Comparison of ENCODE assay signal across 9 cellular contexts in the genomic region with DNA sequence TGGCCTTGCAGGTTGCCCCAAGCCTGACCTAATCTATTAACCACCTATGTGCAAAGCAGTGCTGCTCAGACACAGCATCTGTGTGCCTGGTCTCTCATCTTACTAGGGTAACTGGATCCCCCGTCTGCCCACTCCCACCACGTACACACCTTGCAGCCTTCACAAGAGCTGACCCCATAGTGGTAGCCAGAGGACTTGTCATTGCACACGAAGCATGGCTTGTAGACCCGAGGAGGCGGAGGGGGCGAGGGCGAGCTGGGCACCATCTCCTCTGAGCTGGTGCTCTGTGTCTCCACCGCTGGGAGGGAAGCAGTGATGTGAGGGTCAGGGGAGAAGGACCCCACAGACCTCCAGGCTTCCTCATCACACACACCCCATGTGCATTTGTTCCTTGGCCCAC. TPM values are rescaled to one million over a fixed set of nuclear protein-coding genes. Genes with fewer than 3 reads are reported as not detected.
DNase-seq lines count a peak whose midpoint lies in the region; ATAC-seq and TF ChIP-seq lines count a peak whose summit lies in the region.
"Had no signal": no experiment of that assay in that cellular context is flagged by ENCODE, and none has a peak within 500 bp of the region (broad histone marks: within the 10 kb centered on the region; RNA-seq: fewer than 3 reads in every experiment).

No MANE protein-coding gene starts in this region.

- peaks cover 23% of the 10 kb centered on the region; the same call in 1 of the 2 replicates for H3K36me3 Mint-ChIP-seq in HFFc6 (ENCODE audit: low read depth)
- peaks cover 17% of the 10 kb centered on the region for H3K36me3 Mint-ChIP-seq in activated naive CD8-positive, alpha-beta T cell treated with anti-CD3 and anti-CD28 coated beads, Interleukin-2, amount 50 U/mL, for 24 hours (ENCODE audit: low read depth)
- H3K36me3 Mint-ChIP-seq in neural crest cell (ENCODE audit: low read depth) = no peaks in the 10 kb centered on the region
- H3K36me3 Mint-ChIP-seq in glutamatergic neuron (ENCODE audit: unreplicated experiment) = no peaks in the 10 kb centered on the region

- H3K9me3 Mint-ChIP-seq in HFFc6 (no peaks in the 10 kb centered on the region), neural crest cell (no peaks in the 10 kb centered on the region), glutamatergic neuron (ENCODE audit: unreplicated experiment) (peaks cover 12% of the 10 kb centered on the region)
- H3K9me3 Mint-ChIP-seq in activated naive CD8-positive, alpha-beta T cell treated with anti-CD3 and anti-CD28 coated beads, Interleukin-2, amount 50 U/mL, for 24 hours = no peaks in the 10 kb centered on the region

- H3K4me3 Mint-ChIP-seq in HFFc6 (no peak overlapping the region), neural crest cell (peak overlapping the region; percentile 35), glutamatergic neuron (ENCODE audit: unreplicated experiment) (no peak overlapping the region)
- no peak overlapping the region for H3K4me3 Mint-ChIP-seq in activated naive CD8-positive, alpha-beta T cell treated with anti-CD3 and anti-CD28 coated beads, Interleukin-2, amount 50 U/mL, for 24 hours

- H3K27ac Mint-ChIP-seq in HFFc6 = peak overlapping the region; percentile 89
- H3K27ac Mint-ChIP-seq in activated naive CD8-positive, alpha-beta T cell treated with anti-CD3 and anti-CD28 coated beads, Interleukin-2, amount 50 U/mL, for 24 hours = peak overlapping the region; percentile 16
- no peak overlapping the region for H3K27ac Mint-ChIP-seq in neural crest cell (ENCODE audit: unreplicated experiment)
- H3K27ac Mint-ChIP-seq in glutamatergic neuron (ENCODE audit: unreplicated experiment) = no peak overlapping the region

- no peak for TF ChIP-seq CTCF in HFFc6 (IDR thresholded peaks at IDR 0.05)
- no peak for TF ChIP-seq CTCF in neural crest cell (conservative IDR thresholded peaks at IDR 0.05)
- no peak for TF ChIP-seq CTCF in glutamatergic neuron (IDR thresholded peaks at IDR 0.05; ENCODE audit: partially characterized antibody, unreplicated experiment)

- DNase-seq in HFFc6 (no peak), neural crest cell (ENCODE audit: low read depth, low spot score) (no peak), globus pallidus (ENCODE audit: low spot score) (no peak), glutamatergic neuron (no peak)
- DNase-seq in activated naive CD8-positive, alpha-beta T cell treated with anti-CD3 and anti-CD28 coated beads, Interleukin-2, amount 50 U/mL, for 24 hours = no peak
- DNase-seq: activated CD4-positive, alpha-beta T cell treated with anti-CD3 and anti-CD28 coated beads for 48 hours; transverse colon had no signal

- H3K4me1 Mint-ChIP-seq in HFFc6 (ENCODE audit: low read depth) = peaks cover 69% of the 10 kb centered on the region
- peaks cover 66% of the 10 kb centered on the region for H3K4me1 Mint-ChIP-seq in activated naive CD8-positive, alpha-beta T cell treated with anti-CD3 and anti-CD28 coated beads, Interleukin-2, amount 50 U/mL, for 24 hours
- peaks cover 55% of the 10 kb centered on the region for H3K4me1 Mint-ChIP-seq in neural crest cell
- H3K4me1 Mint-ChIP-seq in glutamatergic neuron (ENCODE audit: low read depth, unreplicated experiment) = peaks cover 11% of the 10 kb centered on the region

- no peak for ATAC-seq in activated naive CD8-positive, alpha-beta T cell treated with anti-CD3 and anti-CD28 coated beads, Interleukin-2, amount 50 U/mL, for 24 hours
- no peak for ATAC-seq in HG03108 (IDR thresholded peaks at IDR 0.05; ENCODE audit: unreplicated experiment)

- H3K27me3 Mint-ChIP-seq in HFFc6 (ENCODE audit: insufficient read depth) (peaks cover 6% of the 10 kb centered on the region), neural crest cell (ENCODE audit: low read depth) (peaks cover 57% of the 10 kb centered on the region), glutamatergic neuron (ENCODE audit: unreplicated experiment) (peaks cover 22% of the 10 kb centered on the region)
- H3K27me3 Mint-ChIP-seq in activated naive CD8-positive, alpha-beta T cell treated with anti-CD3 and anti-CD28 coated beads, Interleukin-2, amount 50 U/mL, for 24 hours = no peaks in the 10 kb centered on the region

RNA-seq across cellular contexts. Expression of a gene that starts 8.4 kb away (rescaled TPM):
- total RNA-seq in HFFc6 (2021; fragmentation: NEBNext Ultra II Directional; extraction: Animal tissue kit (Norgen Biotek cat#: 25700)) = 1 to 10 TPM in 3 of 6 experiments, under 1 TPM in 3; 0.35 to 1.5 (median 0.93) TPM
- total RNA-seq in neural crest cell = not detected in 2 replicates
- total RNA-seq in glutamatergic neuron (ENCODE audit: unreplicated experiment) = not detected
- total RNA-seq: M059J had no signal

RNA-seq across cellular contexts. Expression of a gene that starts 16.5 kb away (rescaled TPM):
- total RNA-seq in HFFc6 (2021; fragmentation: NEBNext Ultra II Directional; extraction: Animal tissue kit (Norgen Biotek cat#: 25700)) = 10 to 100 TPM; 47.2 to 80.5 (median 71.0) TPM
- 5.4 and 5.9 TPM in 2 replicates for total RNA-seq in neural crest cell
- 0.27 TPM for total RNA-seq in glutamatergic neuron (ENCODE audit: unreplicated experiment)

RNA-seq across cellular contexts. Expression of a gene that starts 34.8 kb away (rescaled TPM):
- 10 to 100 TPM; 13.9 to 17.1 (median 16.0) TPM for total RNA-seq in HFFc6 (2021; fragmentation: NEBNext Ultra II Directional; extraction: Animal tissue kit (Norgen Biotek cat#: 25700))
- 22.1 and 26.5 TPM in 2 replicates for total RNA-seq in neural crest cell
- 34.5 TPM for total RNA-seq in glutamatergic neuron (ENCODE audit: unreplicated experiment)

RNA-seq across cellular contexts. Expression of a gene that starts 35.0 kb away (rescaled TPM):
- total RNA-seq in HFFc6 (2021; fragmentation: NEBNext Ultra II Directional; extraction: Animal tissue kit (Norgen Biotek cat#: 25700)) = 10 to 100 TPM; 17.3 to 25.7 (median 19.3) TPM
- total RNA-seq in neural crest cell (52.7 and 59.6 TPM in 2 replicates), glutamatergic neuron (ENCODE audit: unreplicated experiment) (38.2 TPM)

RNA-seq across cellular contexts. Expression of a gene that starts 52.6 kb away (rescaled TPM):
- total RNA-seq in HFFc6 (2021; fragmentation: NEBNext Ultra II Directional; extraction: Animal tissue kit (Norgen Biotek cat#: 25700)) = 10 to 100 TPM in 5 of 6 experiments, 1 to 10 TPM in 1; 7.0 to 16.1 (median 14.1) TPM
- total RNA-seq in neural crest cell = 56.3 and 65.8 TPM in 2 replicates
- 5.1 TPM for total RNA-seq in glutamatergic neuron (ENCODE audit: unreplicated experiment)

Comparison
In these comparisons a context has a peak if more than half of its experiments do, and no peak if none do; other contexts are left out.
1. H3K27ac Mint-ChIP-seq: peak in HFFc6 (single experiment) and activated naive CD8-positive, alpha-beta T cell treated with anti-CD3 and anti-CD28 coated beads, Interleukin-2, amount 50 U/mL, for 24 hours (single experiment); none in neural crest cell (single experiment) and glutamatergic neuron (single experiment).